In genomic region chr5:136600306-136600705, GRCh38 we compare ENCODE assay signal across 27 cellular contexts.
"Had no signal": no experiment of that assay in that cellular context is flagged by ENCODE, and none has a peak within 500 bp of the region (broad histone marks: within the 10 kb centered on the region; RNA-seq: fewer than 3 reads in every experiment).

No MANE protein-coding gene starts in this region.

- H3K36me3 ChIP-seq: stomach, suprapubic skin, thoracic aorta, thyroid gland, tibial artery, tibial nerve, transverse colon, upper lobe of left lung, upper lobe of right lung, uterus, vagina had no signal

- DNase-seq: stimulated activated CD4-positive, alpha-beta T cell treated with anti-CD3 and anti-CD28 coated beads, Interleukin-2, amount 100 ng/mL, for 48 hours; stimulated activated CD4-positive, alpha-beta T cell treated with anti-CD3 and anti-CD28 coated beads, Interleukin-4, amount 100 ng/mL, for 1 hour; stimulated activated CD4-positive, alpha-beta T cell treated with anti-CD3 and anti-CD28 coated beads, Interleukin-4, amount 100 ng/mL, for 24 hours; stimulated activated CD4-positive, alpha-beta T cell treated with anti-CD3 and anti-CD28 coated beads, Interleukin-4, amount 100 ng/mL, for 4 hours; stimulated activated CD8-positive, alpha-beta memory T cell treated with anti-CD3 and anti-CD28 coated beads, Interleukin-4, amount 100 ng/mL, for 48 hours; stimulated activated naive B cell treated with anti-CD40 and anti-IgM and Interleukin-4, amounts not matched to agents 10 μg/mL and 1 μg/mL and 100 μg/mL, for 72 hours; stimulated activated naive CD4-positive, alpha-beta T cell; stimulated activated naive CD4-positive, alpha-beta T cell treated with Interleukin-2 at 50 U/mL for 16 hours; stimulated activated naive CD8-positive, alpha-beta T cell treated with anti-CD3 and anti-CD28 coated beads, Interleukin-15, amount 100 ng/mL, for 72 hours; stimulated activated naive CD8-positive, alpha-beta T cell treated with anti-CD3 and anti-CD28 coated beads, Interleukin-15, Interleukin-2, amounts not matched to agents 100 U/mL and 50 U/mL, for 24 hours; stomach; substantia nigra; testis; thyroid gland; tibial artery; transverse colon; trophoblast cell; upper lobe of left lung; upper lobe of right lung; uterus had no signal

- H3K27ac ChIP-seq: stomach, suprapubic skin, testis, thoracic aorta, thyroid gland, tibial artery, tibial nerve, transverse colon, upper lobe of left lung, upper lobe of right lung, uterus, vagina had no signal

- H3K4me1 ChIP-seq: stomach, suprapubic skin, testis, thyroid gland, tibial artery, tibial nerve, transverse colon, upper lobe of left lung, upper lobe of right lung, uterus, vagina had no signal

- H3K9me3 ChIP-seq: testis, thoracic aorta, thyroid gland, tibial artery, transverse colon, upper lobe of right lung, uterus, vagina had no signal

- ATAC-seq: stimulated activated effector memory CD8-positive, alpha-beta T cell treated with anti-CD3 and anti-CD28 coated beads, Interleukin-12 subunit alpha, Interleukin-12 subunit beta, amount 100 ng/mL, for 72 hours; stimulated activated memory B cell treated with anti-CD40 and anti-IgM and Interleukin-4, amounts not matched to agents 10 μg/mL and 1 μg/mL and 100 μg/mL, for 72 hours; stimulated activated naive B cell treated with anti-CD40 and anti-IgM and Interleukin-4, amounts not matched to agents 10 μg/mL and 1 μg/mL and 100 μg/mL, for 72 hours; stimulated activated naive CD8-positive, alpha-beta T cell treated with anti-CD3 and anti-CD28 coated beads, Interleukin-15, amount 100 ng/mL, for 72 hours; stimulated activated naive CD8-positive, alpha-beta T cell treated with anti-CD3 and anti-CD28 coated beads, Interleukin-15, Interleukin-2, amounts not matched to agents 100 U/mL and 50 U/mL, for 24 hours; upper lobe of right lung had no signal

- H3K4me3 ChIP-seq: stomach, suprapubic skin, testis, thoracic aorta, thyroid gland, tibial artery, tibial nerve, transverse colon, upper lobe of left lung, upper lobe of right lung, uterus, vagina had no signal

- H3K27me3 ChIP-seq: stomach, suprapubic skin, testis, thyroid gland, tibial artery, tibial nerve, transverse colon, upper lobe of left lung, upper lobe of right lung, uterus, vagina had no signal

- FAIRE-seq: urothelium cell line had no signal
